In the genomic region with DNA sequence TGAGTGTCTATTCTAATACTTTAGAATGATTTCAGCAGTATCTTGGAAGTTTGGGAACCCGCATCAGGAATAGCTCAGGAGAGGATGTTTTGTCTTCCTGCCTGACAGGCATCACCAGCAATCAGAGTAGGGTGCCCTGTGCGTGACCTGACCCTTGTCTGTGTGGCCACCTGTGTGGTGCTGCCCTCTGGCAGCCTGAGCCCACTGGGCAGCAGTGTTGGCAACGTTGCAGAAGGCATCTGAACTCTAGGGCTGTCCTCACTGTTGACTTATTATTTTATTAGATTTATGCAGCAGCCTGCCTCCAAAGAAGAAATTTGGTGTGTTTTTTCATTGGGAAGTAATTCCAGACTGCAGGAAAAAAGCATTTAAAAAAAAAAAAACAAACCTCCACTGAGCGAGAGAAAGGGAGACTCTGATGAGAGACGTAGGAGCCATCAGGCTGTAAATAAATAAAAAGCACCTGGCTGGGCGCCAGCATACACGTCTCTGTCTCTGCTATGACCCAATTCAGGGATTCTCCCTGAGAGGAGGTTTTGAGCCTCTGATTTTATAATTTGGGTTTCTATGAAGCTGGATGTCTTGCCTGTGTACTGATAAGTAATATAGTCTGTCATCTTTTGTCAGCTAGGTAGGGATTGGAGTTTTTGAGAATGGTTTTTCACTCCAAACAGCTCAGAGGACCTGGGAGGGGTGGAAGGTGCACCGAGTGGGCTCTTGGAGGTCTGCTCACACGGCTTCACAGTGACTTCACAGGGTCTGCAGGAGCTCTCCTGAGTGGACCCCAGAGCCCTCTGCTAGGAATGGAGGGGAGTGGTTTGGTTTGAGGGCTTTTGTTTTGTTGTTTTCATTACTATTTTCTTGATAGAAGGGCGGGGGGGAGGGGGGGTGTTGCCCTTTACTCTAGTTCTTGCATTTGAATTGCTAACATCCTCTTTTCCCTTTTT, we compare ENCODE assay signal across 1 cellular context.
TF ChIP-seq lines count a peak whose summit lies in the region.

No MANE protein-coding gene starts in this region.

TF ChIP-seq in WTC11, 78 proteins besides CTCF, POLR2A, EP300 and RAD21:
- TF ChIP-seq CBFB (CRISPR knock-in tag; IDR thresholded peaks at IDR 0.05; ENCODE audit: low read depth), result no peak
- TF ChIP-seq ATF1 (CRISPR knock-in tag; IDR thresholded peaks at IDR 0.05), result no peak
- TF ChIP-seq, protein P1, sequence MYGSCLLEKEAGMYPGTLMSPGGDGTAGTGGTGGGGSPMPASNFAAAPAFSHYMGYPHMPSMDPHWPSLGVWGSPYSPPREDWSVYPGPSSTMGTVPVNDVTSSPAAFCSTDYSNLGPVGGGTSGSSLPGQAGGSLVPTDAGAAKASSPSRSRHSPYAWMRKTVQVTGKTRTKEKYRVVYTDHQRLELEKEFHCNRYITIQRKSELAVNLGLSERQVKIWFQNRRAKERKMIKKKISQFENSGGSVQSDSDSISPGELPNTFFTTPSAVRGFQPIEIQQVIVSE (CRISPR knock-in tag; IDR thresholded peaks at IDR 0.05; ENCODE audit: borderline replicate concordance), result no peak
- TF ChIP-seq NFYB (CRISPR knock-in tag; conservative IDR thresholded peaks at IDR 0.05; ENCODE audit: low read depth), result no peak
- no peak for TF ChIP-seq OVOL2 (CRISPR knock-in tag; IDR thresholded peaks at IDR 0.05; ENCODE audit: borderline replicate concordance)
- TF ChIP-seq USF2 (CRISPR knock-in tag; IDR thresholded peaks at IDR 0.05), result no peak
- no peak for TF ChIP-seq ZNF263 (CRISPR knock-in tag; IDR thresholded peaks at IDR 0.05; ENCODE audit: low read depth)
- TF ChIP-seq, protein P2, sequence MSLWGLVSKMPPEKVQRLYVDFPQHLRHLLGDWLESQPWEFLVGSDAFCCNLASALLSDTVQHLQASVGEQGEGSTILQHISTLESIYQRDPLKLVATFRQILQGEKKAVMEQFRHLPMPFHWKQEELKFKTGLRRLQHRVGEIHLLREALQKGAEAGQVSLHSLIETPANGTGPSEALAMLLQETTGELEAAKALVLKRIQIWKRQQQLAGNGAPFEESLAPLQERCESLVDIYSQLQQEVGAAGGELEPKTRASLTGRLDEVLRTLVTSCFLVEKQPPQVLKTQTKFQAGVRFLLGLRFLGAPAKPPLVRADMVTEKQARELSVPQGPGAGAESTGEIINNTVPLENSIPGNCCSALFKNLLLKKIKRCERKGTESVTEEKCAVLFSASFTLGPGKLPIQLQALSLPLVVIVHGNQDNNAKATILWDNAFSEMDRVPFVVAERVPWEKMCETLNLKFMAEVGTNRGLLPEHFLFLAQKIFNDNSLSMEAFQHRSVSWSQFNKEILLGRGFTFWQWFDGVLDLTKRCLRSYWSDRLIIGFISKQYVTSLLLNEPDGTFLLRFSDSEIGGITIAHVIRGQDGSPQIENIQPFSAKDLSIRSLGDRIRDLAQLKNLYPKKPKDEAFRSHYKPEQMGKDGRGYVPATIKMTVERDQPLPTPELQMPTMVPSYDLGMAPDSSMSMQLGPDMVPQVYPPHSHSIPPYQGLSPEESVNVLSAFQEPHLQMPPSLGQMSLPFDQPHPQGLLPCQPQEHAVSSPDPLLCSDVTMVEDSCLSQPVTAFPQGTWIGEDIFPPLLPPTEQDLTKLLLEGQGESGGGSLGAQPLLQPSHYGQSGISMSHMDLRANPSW (CRISPR knock-in tag; conservative IDR thresholded peaks at IDR 0.05; ENCODE audit: low read depth), result no peak
- no peak for TF ChIP-seq ZNF138 (CRISPR knock-in tag; conservative IDR thresholded peaks at IDR 0.05)
- TF ChIP-seq SMAD3 (CRISPR knock-in tag; IDR thresholded peaks at IDR 0.05; ENCODE audit: borderline replicate concordance), result no peak
- TF ChIP-seq E2F4 (CRISPR knock-in tag; IDR thresholded peaks at IDR 0.05; ENCODE audit: borderline replicate concordance, low read depth), result no peak
- TF ChIP-seq FOXJ3 (CRISPR knock-in tag; IDR thresholded peaks at IDR 0.05; ENCODE audit: borderline replicate concordance), result no peak
- TF ChIP-seq ZNF416 (CRISPR knock-in tag; IDR thresholded peaks at IDR 0.05), result no peak
- TF ChIP-seq MYBL2 (CRISPR knock-in tag; IDR thresholded peaks at IDR 0.05), result no peak
- no peak for TF ChIP-seq PRRX2 (CRISPR knock-in tag; IDR thresholded peaks at IDR 0.05)
